ENCODE assay signal across 25 cellular contexts in genomic region chr7:47215049-47215448, GRCh38.
"Had no signal": no experiment of that assay in that cellular context is flagged by ENCODE, and none has a peak within 500 bp of the region (broad histone marks: within the 10 kb centered on the region; RNA-seq: fewer than 3 reads in every experiment).

No MANE protein-coding gene starts in this region.

- H3K9me3 ChIP-seq: adrenal gland had no signal

- H3K4me3 ChIP-seq: adrenal gland, SK-N-MC had no signal

- H3K27ac ChIP-seq: adrenal gland, SK-N-MC had no signal

- H3K27me3 ChIP-seq: adrenal gland had no signal

- DNase-seq: activated CD4-positive, alpha-beta T cell treated with anti-CD3 and anti-CD28 coated beads for 4 hours; activated CD8-positive, alpha-beta memory T cell treated with anti-CD3 and anti-CD28 coated beads, Interleukin-2, amount 50 U/mL, for 4 hours; activated CD8-positive, alpha-beta T cell treated with anti-CD3 and anti-CD28 coated beads for 36 hours; activated gamma-delta T cell treated with Interleukin-2 at 50 U/mL for 16 hours; activated naive CD4-positive, alpha-beta T cell treated with anti-CD3 and anti-CD28 coated beads, Interleukin-2, amount 10 ng/mL, durations not matched to agents 7 days and 5 days; activated naive CD8-positive, alpha-beta T cell treated with anti-CD3 and anti-CD28 coated beads for 36 hours; activated T-cell treated with anti-CD3 and anti-CD28 coated beads, Interleukin-2, amount 50 U/mL, for 72 hours; adrenal gland; anterior cingulate cortex; IMR-90; KG1; NCI-H1048; NCI-H1417; NCI-H1930; NCI-H2107; NCI-H2171 treated with DMSO at 0.1 percent for 48 hours; NCI-H226; NCI-H510A; NCI-H526 treated with DMSO at 0.1 percent for 48 hours; NCI-H82; NK-92 treated with Interleukin-12 subunit alpha and Interleukin-12 subunit beta, amount 100 ng/mL, for 24 hours; SW 1271 had no signal

- H3K36me3 ChIP-seq: adrenal gland had no signal

- H3K27me3 Mint-ChIP-seq: activated CD8-positive, alpha-beta T cell treated with anti-CD3 and anti-CD28 coated beads for 36 hours had no signal

- H3K27ac Mint-ChIP-seq: activated CD8-positive, alpha-beta T cell treated with anti-CD3 and anti-CD28 coated beads for 36 hours; activated naive CD4-positive, alpha-beta T cell treated with anti-CD3 and anti-CD28 coated beads, Interleukin-2, amount 10 ng/mL, durations not matched to agents 7 days and 5 days; activated naive CD8-positive, alpha-beta T cell treated with anti-CD3 and anti-CD28 coated beads for 36 hours; activated T-cell treated with anti-CD3 and anti-CD28 coated beads, Interleukin-2, amount 50 U/mL, for 72 hours; activated T-helper 2 cell treated with anti-CD3 and anti-CD28 coated beads, Interferon-gamma antibody, Interleukin-2, Interleukin-4, amounts not matched to agents 10 μg/mL and 5 μg/mL and 100 μg/mL, durations not matched to agents 14 hours and 24 hours and 36 hours; T-helper 1 cell treated with Interleukin-12 subunit alpha and Interleukin-12 subunit beta and Interleukin-4 antibody, amounts not matched to agents 30 μg/mL and 1 μg/mL, for 36 hours had no signal

- H3K4me3 Mint-ChIP-seq: activated CD8-positive, alpha-beta T cell treated with anti-CD3 and anti-CD28 coated beads for 36 hours; activated naive CD4-positive, alpha-beta T cell treated with anti-CD3 and anti-CD28 coated beads, Interleukin-2, amount 10 ng/mL, durations not matched to agents 7 days and 5 days; activated naive CD8-positive, alpha-beta T cell treated with anti-CD3 and anti-CD28 coated beads for 36 hours; activated T-cell treated with anti-CD3 and anti-CD28 coated beads, Interleukin-2, amount 50 U/mL, for 72 hours; T-helper 1 cell treated with Interleukin-12 subunit alpha and Interleukin-12 subunit beta and Interleukin-4 antibody, amounts not matched to agents 30 μg/mL and 1 μg/mL, for 36 hours had no signal

- H3K36me3 Mint-ChIP-seq: activated naive CD4-positive, alpha-beta T cell treated with anti-CD3 and anti-CD28 coated beads, Interleukin-2, amount 10 ng/mL, durations not matched to agents 7 days and 5 days; activated naive CD8-positive, alpha-beta T cell treated with anti-CD3 and anti-CD28 coated beads for 36 hours had no signal

- H3K9me3 Mint-ChIP-seq: activated CD8-positive, alpha-beta T cell treated with anti-CD3 and anti-CD28 coated beads for 36 hours; activated naive CD4-positive, alpha-beta T cell treated with anti-CD3 and anti-CD28 coated beads, Interleukin-2, amount 10 ng/mL, durations not matched to agents 7 days and 5 days; activated naive CD8-positive, alpha-beta T cell treated with anti-CD3 and anti-CD28 coated beads for 36 hours; activated T-cell treated with anti-CD3 and anti-CD28 coated beads, Interleukin-2, amount 50 U/mL, for 72 hours; activated T-helper 2 cell treated with anti-CD3 and anti-CD28 coated beads, Interferon-gamma antibody, Interleukin-2, Interleukin-4, amounts not matched to agents 10 μg/mL and 5 μg/mL and 100 μg/mL, durations not matched to agents 14 hours and 24 hours and 36 hours had no signal
